ENCODE assay signal across 9 cellular contexts in genomic region chr1:234721476-234722266, GRCh38.
DNase-seq lines count a peak whose midpoint lies in the region; ATAC-seq and TF ChIP-seq lines count a peak whose summit lies in the region.
"Had no signal": no experiment of that assay in that cellular context is flagged by ENCODE, and none has a peak within 500 bp of the region (broad histone marks: within the 10 kb centered on the region; RNA-seq: fewer than 3 reads in every experiment).

No MANE protein-coding gene starts in this region.

- DNase-seq in activated CD4-positive, alpha-beta T cell treated with anti-CD3 and anti-CD28 coated beads, Interleukin-2, amount 10 ng/mL, durations not matched to agents 7 days and 5 days, result no peak
- DNase-seq in activated CD4-positive, alpha-beta T cell treated with anti-CD3 and anti-CD28 coated beads, Interleukin-2, amount 50 U/mL, for 1 hour, result no peak
- DNase-seq in midbrain (lab: John Stamatoyannopoulos, UW), result peak; percentile 60
- DNase-seq in transverse colon, result peak; percentile 54
- DNase-seq: activated B cell treated with CpG ODN at 0.5 μM for 24 hours had no signal

- H3K27me3 Mint-ChIP-seq in activated CD4-positive, alpha-beta T cell treated with anti-CD3 and anti-CD28 coated beads, Interleukin-2, amount 10 ng/mL, durations not matched to agents 7 days and 5 days, result no peaks in the 10 kb centered on the region
- H3K27me3 Mint-ChIP-seq: activated B cell treated with CpG ODN at 0.5 μM for 24 hours had no signal

- H3K27ac Mint-ChIP-seq in activated CD4-positive, alpha-beta T cell treated with anti-CD3 and anti-CD28 coated beads, Interleukin-2, amount 10 ng/mL, durations not matched to agents 7 days and 5 days, result peak overlapping the region; percentile 22

- no peaks in the 10 kb centered on the region for H3K9me3 Mint-ChIP-seq in activated CD4-positive, alpha-beta T cell treated with anti-CD3 and anti-CD28 coated beads, Interleukin-2, amount 10 ng/mL, durations not matched to agents 7 days and 5 days
- H3K9me3 Mint-ChIP-seq: activated B cell treated with CpG ODN at 0.5 μM for 24 hours had no signal

- no peaks in the 10 kb centered on the region for H3K27me3 ChIP-seq in transverse colon

- POLR2A ChIA-PET in activated CD4-positive, alpha-beta T cell treated with anti-CD3 and anti-CD28 coated beads, Interleukin-2, amount 10 ng/mL, durations not matched to agents 7 days and 5 days (lab: Charles Lee), result no interaction called here

- no peak overlapping the region for H3K4me3 ChIP-seq in transverse colon

- ATAC-seq in HG03025 (IDR thresholded peaks at IDR 0.05; ENCODE audit: low FRiP score, unreplicated experiment) (no peak), HG03439 (IDR thresholded peaks at IDR 0.05; ENCODE audit: unreplicated experiment) (no peak), GM18520 (IDR thresholded peaks at IDR 0.05; ENCODE audit: unreplicated experiment) (no peak)

- TF ChIP-seq CTCF in transverse colon (IDR thresholded peaks at IDR 0.05), result no peak

- H3K4me3 Mint-ChIP-seq in activated CD4-positive, alpha-beta T cell treated with anti-CD3 and anti-CD28 coated beads, Interleukin-2, amount 10 ng/mL, durations not matched to agents 7 days and 5 days, result no peak overlapping the region
- H3K4me3 Mint-ChIP-seq: activated B cell treated with CpG ODN at 0.5 μM for 24 hours had no signal

- TF ChIP-seq POLR2A in transverse colon (IDR thresholded peaks at IDR 0.05), result no peak

- CTCF ChIA-PET in activated CD4-positive, alpha-beta T cell treated with anti-CD3 and anti-CD28 coated beads, Interleukin-2, amount 10 ng/mL, durations not matched to agents 7 days and 5 days (lab: Charles Lee), result interaction anchor here (0.8 to 2.0 kb wide), 3 partner anchors 9 to 13 kb away, joined by 3 to 4 read pairs (median 3); no protein-coding TSS in a partner anchor

- WGBS in transverse colon (ENCODE audit: low coverage in 1 of 2), 2 donors, result 20 to 37% methylated on average over 5 to 12 of the region's 12 CpGs

- peak; percentile 80 for TF ChIP-seq EP300 in transverse colon (IDR thresholded peaks at IDR 0.05; ENCODE audit: low read depth)

- no peaks in the 10 kb centered on the region for H3K36me3 Mint-ChIP-seq in activated CD4-positive, alpha-beta T cell treated with anti-CD3 and anti-CD28 coated beads, Interleukin-2, amount 10 ng/mL, durations not matched to agents 7 days and 5 days (ENCODE audit: low read depth)

- in situ Hi-C loops in transverse colon (cut with MboI; ENCODE audit: low pct_ligation_motif_present in 1 of 4, low pct_unique_long_range_greater_than_20kb in 1 of 4, low sequenced_read_pairs in 3 of 4), result loop anchor here (10.0 to 25.0 kb wide), 6 partner anchors 107 to 363 kb away; partner anchors contain the start of gene IRF2BP2 (in 1 of the 4)

- H3K9me3 ChIP-seq in transverse colon, result no peaks in the 10 kb centered on the region

- H3K4me1 Mint-ChIP-seq in activated CD4-positive, alpha-beta T cell treated with anti-CD3 and anti-CD28 coated beads, Interleukin-2, amount 10 ng/mL, durations not matched to agents 7 days and 5 days, result peaks cover 60% of the 10 kb centered on the region

- H3K4me1 ChIP-seq in transverse colon, result peaks cover 79 to 97% (median 84%) of the 10 kb centered on the region in 4 donors

- intact Hi-C loops in transverse colon (cut with DNase I; ENCODE audit: low total_unique reads), result loop anchor here (1.0 to 10.0 kb wide), 3 partner anchors 200 to 256 kb away; no protein-coding TSS in a partner anchor

- H3K27ac ChIP-seq in cingulate gyrus (ENCODE audit: low read depth, low read length), result peak overlapping the region; percentile 98
- peak overlapping the region; percentile 97 to 99 (median 98) for H3K27ac ChIP-seq in transverse colon

- no peaks in the 10 kb centered on the region for H3K36me3 ChIP-seq in transverse colon

Comparison
In these comparisons a context has a peak if more than half of its experiments do, and no peak if none do; other contexts are left out.
1. DNase-seq: peak in midbrain (single experiment) and transverse colon (single experiment); none in activated CD4-positive, alpha-beta T cell treated with anti-CD3 and anti-CD28 coated beads, Interleukin-2, amount 10 ng/mL, durations not matched to agents 7 days and 5 days (single experiment) and activated CD4-positive, alpha-beta T cell treated with anti-CD3 and anti-CD28 coated beads, Interleukin-2, amount 50 U/mL, for 1 hour (single experiment).